ENCODE assay signal across 19 cellular contexts in genomic region chr4:151481813-151482212, GRCh38.
DNase-seq lines count a peak whose midpoint lies in the region; ATAC-seq, FAIRE-seq and TF ChIP-seq lines count a peak whose summit lies in the region.
"Had no signal": no experiment of that assay in that cellular context is flagged by ENCODE, and none has a peak within 500 bp of the region (broad histone marks: within the 10 kb centered on the region; RNA-seq: fewer than 3 reads in every experiment).

No MANE protein-coding gene starts in this region.

- FAIRE-seq in HepG2 (lab: Jason Lieb, UNC) (no peak), small intestine (lab: Jason Lieb, UNC) (no peak)
- FAIRE-seq: GM12878 had no signal

- no peaks in the 10 kb centered on the region for H4K20me1 ChIP-seq in GM23338 (replicated peaks; ENCODE audit: insufficient read depth)
- H4K20me1 ChIP-seq in HepG2 (ENCODE audit: insufficient read depth, low read length): no peaks in the 10 kb centered on the region
- H4K20me1 ChIP-seq: BLaER1 had no signal

- H3K79me2 ChIP-seq in GM23338 (replicated peaks; ENCODE audit: insufficient read depth): peaks cover 69% of the 10 kb centered on the region
- no peaks in the 10 kb centered on the region for H3K79me2 ChIP-seq in HepG2 (ENCODE audit: insufficient read depth, low read length)

- H3K4me1 ChIP-seq in GM23338 (ENCODE audit: insufficient read depth) (peaks cover 75% of the 10 kb centered on the region), HepG2 (ENCODE audit: insufficient read depth, low read length) (peaks cover 16% of the 10 kb centered on the region), small intestine (ENCODE audit: control insufficient read depth in 2 of 2, insufficient read depth in 1 of 2, low read depth in 1 of 2, low read length in 1 of 2) (no peaks in the 10 kb centered on the region)
- H3K4me1 ChIP-seq: BLaER1 had no signal

- 49% methylated on average over 4 of the region's 4 CpGs for WGBS in HepG2 (ENCODE audit: low lambda C conversion rate)
- 41 to 78% (median 51%) methylated on average over 4 of the region's 4 CpGs for WGBS in small intestine, 3 donors

- H3K4me3 Mint-ChIP-seq in GM23338: no peak overlapping the region; the same call in 2 of the 3 replicates
- H3K4me3 Mint-ChIP-seq in activated T-cell treated with anti-CD3 and anti-CD28 coated beads, Interleukin-2, amount 50 U/mL, for 72 hours: no peak overlapping the region
- H3K4me3 Mint-ChIP-seq: B cell; CD4-positive, CD25-positive, alpha-beta regulatory T cell; CD8-positive, alpha-beta T cell; HFFc6 had no signal

- peak overlapping the region; percentile 99 for H3K27ac ChIP-seq in GM23338 (ENCODE audit: low read depth)
- no peak overlapping the region for H3K27ac ChIP-seq in HepG2 (ENCODE audit: extremely low read length, insufficient read depth, low read length)
- no peak overlapping the region for H3K27ac ChIP-seq in small intestine (ENCODE audit: low read depth in 1 of 2, low read length in 1 of 2)
- H3K27ac ChIP-seq: 22Rv1, BLaER1, C4-2B had no signal

- no peak overlapping the region for H2AFZ ChIP-seq in GM23338
- no peak overlapping the region for H2AFZ ChIP-seq in HepG2 (ENCODE audit: low read length)

- no peaks in the 10 kb centered on the region for H3K9me2 ChIP-seq in GM23338 (ENCODE audit: insufficient read depth)

- intact Hi-C loops in HepG2 (cut with micrococcal nuclease; ENCODE audit: unreplicated experiment): no loop called here

- H3K9me3 Mint-ChIP-seq in GM23338: no peaks in the 10 kb centered on the region
- H3K9me3 Mint-ChIP-seq in activated T-cell treated with anti-CD3 and anti-CD28 coated beads, Interleukin-2, amount 50 U/mL, for 72 hours: no peaks in the 10 kb centered on the region
- H3K9me3 Mint-ChIP-seq: CD8-positive, alpha-beta T cell; HFFc6 had no signal

- H3K27me3 ChIP-seq in GM23338 (ENCODE audit: insufficient read depth) (no peaks in the 10 kb centered on the region), HepG2 (ENCODE audit: control insufficient read depth in 1 of 2, insufficient read depth in 2 of 2, low read length in 2 of 2) (no peaks in the 10 kb centered on the region), small intestine (ENCODE audit: control insufficient read depth in 2 of 2, insufficient read depth in 2 of 2, low read length in 2 of 2) (no peaks in the 10 kb centered on the region)
- H3K27me3 ChIP-seq: BLaER1 had no signal

- no peak for TF ChIP-seq RAD21 in HepG2 (CRISPR knock-in tag; IDR thresholded peaks at IDR 0.05)

- no TSS peak for BruUV-seq in HepG2 (replicated peaks; lab: Mats Ljungman, UMichigan)

- CTCF ChIA-PET in HepG2 (lab: Yijun Ruan, JAX; ENCODE audit: low intra/inter-chr PET ratio, low total read pairs): no interaction called here

- DNase-seq in GM23338 (ENCODE audit: low spot score): no peak
- peak; percentile 15 for DNase-seq in cerebellar cortex (ENCODE audit: low spot score)
- DNase-seq in HepG2 (ENCODE audit: low spot score): peak; percentile 27
- DNase-seq in small intestine: peak; percentile 37
- no peak for DNase-seq in activated naive CD4-positive, alpha-beta T cell treated with Interleukin-2 at 50 U/mL for 16 hours
- DNase-seq in activated T-cell treated with anti-CD3 and anti-CD28 coated beads, Interleukin-2, amount 50 U/mL, for 72 hours: no peak
- DNase-seq: Caco-2; CD4-positive, CD25-positive, alpha-beta regulatory T cell; CD8-positive, alpha-beta T cell; DMS153; DND-41; HFFc6 had no signal

- H3K4me2 ChIP-seq in GM23338: peak overlapping the region; percentile 36; the same call in 1 of the 2 replicates
- H3K4me2 ChIP-seq in HepG2 (ENCODE audit: low read depth, low read length): no peak overlapping the region
- H3K4me2 ChIP-seq: BLaER1 had no signal

- POLR2A ChIA-PET in HepG2 (lab: Yijun Ruan, JAX): no interaction called here

- H3K9ac ChIP-seq in HepG2 (ENCODE audit: insufficient read depth, low read depth, low read length): no peak overlapping the region
- H3K9ac ChIP-seq: BLaER1 had no signal

- H3K36me3 Mint-ChIP-seq in GM23338 (ENCODE audit: low read depth): no peaks in the 10 kb centered on the region; the same call in 2 of the 3 replicates
- H3K36me3 Mint-ChIP-seq in activated T-cell treated with anti-CD3 and anti-CD28 coated beads, Interleukin-2, amount 50 U/mL, for 72 hours (ENCODE audit: insufficient read depth in 2 of 2): no peaks in the 10 kb centered on the region
- H3K36me3 Mint-ChIP-seq: CD4-positive, CD25-positive, alpha-beta regulatory T cell; CD8-positive, alpha-beta T cell had no signal

- peak overlapping the region; percentile 94 for H3K27ac Mint-ChIP-seq in GM23338
- H3K27ac Mint-ChIP-seq in activated T-cell treated with anti-CD3 and anti-CD28 coated beads, Interleukin-2, amount 50 U/mL, for 72 hours: no peak overlapping the region
- H3K27ac Mint-ChIP-seq: B cell; CD4-positive, CD25-positive, alpha-beta regulatory T cell; CD8-positive, alpha-beta T cell; HFFc6 had no signal

- ATAC-seq in GM23338: no peak
- ATAC-seq in HepG2: no peak; the same call in 2 of the 3 replicates
- no peak for ATAC-seq in activated T-cell treated with anti-CD3 and anti-CD28 coated beads, Interleukin-2, amount 50 U/mL, for 72 hours (replicated peaks in 1 of 2)
- no peak for ATAC-seq in HG03097 (IDR thresholded peaks at IDR 0.05; ENCODE audit: low FRiP score, unreplicated experiment)
- ATAC-seq: CD8-positive, alpha-beta T cell; GM12878 had no signal

- peaks cover 74% of the 10 kb centered on the region for H3K4me1 Mint-ChIP-seq in GM23338
- no peaks in the 10 kb centered on the region for H3K4me1 Mint-ChIP-seq in activated T-cell treated with anti-CD3 and anti-CD28 coated beads, Interleukin-2, amount 50 U/mL, for 72 hours (ENCODE audit: low read depth)
- H3K4me1 Mint-ChIP-seq: B cell; CD4-positive, CD25-positive, alpha-beta regulatory T cell had no signal

- no peaks in the 10 kb centered on the region for H3K27me3 Mint-ChIP-seq in GM23338 (ENCODE audit: insufficient read depth, low read depth, poor library complexity)
- peaks cover 13% of the 10 kb centered on the region for H3K27me3 Mint-ChIP-seq in activated T-cell treated with anti-CD3 and anti-CD28 coated beads, Interleukin-2, amount 50 U/mL, for 72 hours (ENCODE audit: low read depth)

- no peaks in the 10 kb centered on the region for H3F3A ChIP-seq in GM23338 (replicated peaks; ENCODE audit: low read depth)

- no peak for TF ChIP-seq POLR2A in HepG2 (IDR thresholded peaks at IDR 0.05; ENCODE audit: insufficient read depth in 1 of 2, low read depth in 2 of 2, low read length in 2 of 2)

- TF ChIP-seq CTCF in GM23338 (conservative IDR thresholded peaks at IDR 0.05; ENCODE audit: low read depth in 2 of 2): no peak
- no peak for TF ChIP-seq CTCF in HepG2 (CRISPR knock-in tag; IDR thresholded peaks at IDR 0.05)

- no peak for TF ChIP-seq EP300 in HepG2 (IDR thresholded peaks at IDR 0.05; ENCODE audit: low read depth in 2 of 2, low read length in 2 of 2)
- TF ChIP-seq EP300 in HepG2 (CRISPR knock-in tag; IDR thresholded peaks at IDR 0.05; ENCODE audit: borderline replicate concordance): no peak

- H3K9me3 ChIP-seq in HepG2 (ENCODE audit: low read length) (no peaks in the 10 kb centered on the region), small intestine (ENCODE audit: control insufficient read depth, low read depth) (no peaks in the 10 kb centered on the region)
- H3K9me3 ChIP-seq: BLaER1, Caco-2, HAP-1 had no signal

- H3K4me3 ChIP-seq in GM23338 (no peak overlapping the region), HepG2 (replicated peaks in 1 of 3; ENCODE audit: insufficient read depth in 1 of 3, low read depth in 2 of 3, low read length in 3 of 3) (no peak overlapping the region), small intestine (ENCODE audit: low read depth in 1 of 2, low read length in 2 of 2) (no peak overlapping the region)
- H3K4me3 ChIP-seq: BLaER1, GM12878, HAP-1 had no signal

- in situ Hi-C loops in HepG2 (cut with HindIII; ENCODE audit: extremely low pct_ligation_motif_present, low pct_unique_long_range_greater_than_20kb): loop anchor here (10.0 kb wide), 1 partner anchor 123 kb away; no protein-coding TSS in a partner anchor

- H3K36me3 ChIP-seq in GM23338 (ENCODE audit: insufficient read depth): no peaks in the 10 kb centered on the region
- no peaks in the 10 kb centered on the region for H3K36me3 ChIP-seq in HepG2 (replicated peaks in 1 of 2; ENCODE audit: control insufficient read depth in 1 of 2, insufficient read depth in 2 of 2, low read length in 2 of 2)
- no peaks in the 10 kb centered on the region for H3K36me3 ChIP-seq in small intestine (ENCODE audit: control insufficient read depth in 2 of 2, insufficient read depth in 2 of 2, low read length in 2 of 2)
- H3K36me3 ChIP-seq: BLaER1, HAP-1 had no signal

TF ChIP-seq in GM23338, 12 proteins besides CTCF, POLR2A, EP300 and RAD21 (continues in another document):
- no peak for TF ChIP-seq POLR2AphosphoS5 (IDR thresholded peaks at IDR 0.05; ENCODE audit: low read depth)

TF ChIP-seq in HepG2, 621 proteins besides CTCF, POLR2A, EP300 and RAD21:
- peak; percentile 42; the same call in 1 of the 2 replicates for TF ChIP-seq NCOR1 (IDR thresholded peaks at IDR 0.05; ENCODE audit: borderline replicate concordance, low read length)
- TF ChIP-seq HNF4G (IDR thresholded peaks at IDR 0.05; ENCODE audit: borderline replicate concordance, low read depth, low read length): peak; percentile 35; the same call in 1 of the 2 replicates
- TF ChIP-seq HNF4G (CRISPR knock-in tag; IDR thresholded peaks at IDR 0.05; ENCODE audit: borderline replicate concordance, low read depth): no peak
- no peak for TF ChIP-seq ARNT2 (CRISPR knock-in tag; IDR thresholded peaks at IDR 0.05; ENCODE audit: low read depth)
- TF ChIP-seq RFXANK (CRISPR knock-in tag; IDR thresholded peaks at IDR 0.05): no peak
- TF ChIP-seq HMGXB4 (CRISPR knock-in tag; IDR thresholded peaks at IDR 0.05; ENCODE audit: borderline replicate concordance in 1 of 2, low read depth in 1 of 2): no peak
- TF ChIP-seq HNF4A (CRISPR knock-in tag; IDR thresholded peaks at IDR 0.05): peak; percentile 69
TF ChIP-seq in HepG2: peak in this region for 3.

Comparison
In these comparisons a context has a peak if more than half of its experiments do, and no peak if none do; other contexts are left out.
1. DNase-seq: peak in cerebellar cortex (single experiment), HepG2 (single experiment) and small intestine (single experiment); none in GM23338 (single experiment), activated naive CD4-positive, alpha-beta T cell treated with Interleukin-2 at 50 U/mL for 16 hours (single experiment) and activated T-cell treated with anti-CD3 and anti-CD28 coated beads, Interleukin-2, amount 50 U/mL, for 72 hours (0 of 2).